In the genomic region with DNA sequence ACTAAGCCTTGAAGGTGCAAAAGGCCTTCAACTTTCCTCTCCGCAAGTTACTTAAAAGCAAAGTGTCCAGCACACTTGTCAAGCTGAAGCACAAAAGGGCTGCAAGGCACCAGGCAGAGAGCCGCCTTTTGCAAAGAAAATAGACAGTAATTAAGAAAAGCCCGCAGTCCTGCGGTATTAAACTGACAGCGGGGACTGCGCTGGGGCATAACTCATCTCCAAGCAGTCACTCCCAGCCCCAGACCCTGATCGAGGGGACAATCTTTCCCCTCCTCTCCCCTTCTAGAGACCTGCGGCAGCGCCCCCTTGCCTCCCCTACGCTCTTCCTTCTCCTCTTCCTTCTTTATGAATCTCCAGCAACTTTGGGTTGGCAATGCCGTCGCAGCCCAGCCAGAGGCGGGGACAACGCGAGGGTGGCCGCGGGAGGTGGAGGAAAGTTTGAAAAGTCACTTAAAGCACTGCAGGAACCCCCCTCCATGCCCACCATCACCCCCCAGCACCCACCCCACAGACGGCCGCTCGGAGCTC, we compare ENCODE assay signal across 8 cellular contexts.
DNase-seq lines count a peak whose midpoint lies in the region; ATAC-seq and TF ChIP-seq lines count a peak whose summit lies in the region.

No MANE protein-coding gene starts in this region.

- peak overlapping the region; percentile 86 to 95 (median 90) for H3K27ac ChIP-seq in esophagus muscularis mucosa (replicated peaks in 1 of 4)
- peak overlapping the region; percentile 52 for H3K27ac ChIP-seq in parathyroid adenoma

- ATAC-seq in T-helper 17 cell (peak; percentile 3), GM18498 (IDR thresholded peaks at IDR 0.05; ENCODE audit: unreplicated experiment) (no peak)

- peaks cover 2% of the 10 kb centered on the region for H3K36me3 Mint-ChIP-seq in T-helper 17 cell (ENCODE audit: low read depth)

- peaks cover 11% of the 10 kb centered on the region for H3K79me2 ChIP-seq in parathyroid adenoma

- 4% methylated on average over 20 of the region's 20 CpGs for WGBS in esophagus muscularis mucosa

- peaks cover 50% of the 10 kb centered on the region for H3K27me3 Mint-ChIP-seq in T-helper 17 cell

- peak overlapping the region; percentile 39 for H3K4me2 ChIP-seq in parathyroid adenoma (ENCODE audit: low read length)

- H3K4me3 ChIP-seq in esophagus muscularis mucosa, result peak overlapping the region; percentile 76 to 87 (median 76)
- H3K4me3 ChIP-seq in parathyroid adenoma (ENCODE audit: low read depth, low read length), result peak overlapping the region; percentile 43

- no peak overlapping the region for H3K27ac Mint-ChIP-seq in T-helper 17 cell

- intact Hi-C loops in esophagus muscularis mucosa (cut with DNase I), result loop anchor here (5.0 kb wide), 1 partner anchor 171 kb away; no protein-coding TSS in a partner anchor

- H3K4me1 Mint-ChIP-seq in T-helper 17 cell, result peaks cover 12% of the 10 kb centered on the region

- H3K9ac ChIP-seq in parathyroid adenoma, result no peak overlapping the region

- TF ChIP-seq POLR2A in esophagus muscularis mucosa (IDR thresholded peaks at IDR 0.05; ENCODE audit: low read depth), result no peak

- H3K36me3 ChIP-seq in esophagus muscularis mucosa (no peaks in the 10 kb centered on the region), parathyroid adenoma (ENCODE audit: control insufficient read depth, insufficient read depth, low read length) (no peaks in the 10 kb centered on the region)

- TF ChIP-seq CTCF in esophagus muscularis mucosa (IDR thresholded peaks at IDR 0.05) (peak in 1 of 3 experiments; percentile 8), parathyroid adenoma (IDR thresholded peaks at IDR 0.05) (no peak)

- H3K4me3 Mint-ChIP-seq in T-helper 17 cell, result peak overlapping the region; percentile 96

- no peaks in the 10 kb centered on the region for H3K9me3 ChIP-seq in T-helper 17 cell (ENCODE audit: control insufficient read depth, low read length, poor library complexity, severe bottlenecking)
- H3K9me3 ChIP-seq in esophagus muscularis mucosa, result no peaks in the 10 kb centered on the region
- no peaks in the 10 kb centered on the region for H3K9me3 ChIP-seq in parathyroid adenoma (ENCODE audit: control insufficient read depth, low read length)

- no peak for TF ChIP-seq EP300 in esophagus muscularis mucosa (IDR thresholded peaks at IDR 0.05)

- H3K27me3 ChIP-seq in esophagus muscularis mucosa (peaks cover 0 to 16% (median 0%) of the 10 kb centered on the region in 4 donors), parathyroid adenoma (ENCODE audit: control insufficient read depth, insufficient read depth, low read length) (no peaks in the 10 kb centered on the region)

- DNase-seq in SHP77 (lab: John Stamatoyannopoulos, UW) (peak; percentile 4 to 17), SHP77 treated with DMSO at 0.1 percent for 48 hours (lab: John Stamatoyannopoulos, UW) (no peak), T-helper 17 cell (no peak), esophagus muscularis mucosa (ENCODE audit: extremely low spot score) (no peak), globus pallidus (ENCODE audit: low spot score) (no peak)
- DNase-seq in activated CD4-positive, CD25-positive, alpha-beta regulatory T cell (lab: John Stamatoyannopoulos, UW), result no peak

- peaks cover 5 to 35% (median 29%) of the 10 kb centered on the region in 4 donors for H3K4me1 ChIP-seq in esophagus muscularis mucosa
- peaks cover 16% of the 10 kb centered on the region for H3K4me1 ChIP-seq in parathyroid adenoma

- peak overlapping the region; percentile 59 for H2AFZ ChIP-seq in parathyroid adenoma

Comparison
In these comparisons a context has a peak if more than half of its experiments do, and no peak if none do; other contexts are left out.
1. DNase-seq: peak in SHP77 (2 of 2); none in SHP77 treated with DMSO at 0.1 percent for 48 hours (single experiment), T-helper 17 cell (0 of 3), esophagus muscularis mucosa (single experiment), globus pallidus (single experiment) and activated CD4-positive, CD25-positive, alpha-beta regulatory T cell (0 of 4).